Comparison of ENCODE assay signal across 1 cellular context in genomic region chr6:54310377-54311152, GRCh38.
TF ChIP-seq lines count a peak whose summit lies in the region.

No MANE protein-coding gene starts in this region.

TF ChIP-seq in K562, 482 proteins besides CTCF, POLR2A, EP300 and RAD21:
- TF ChIP-seq NFIX (CRISPR knock-in tag; IDR thresholded peaks at IDR 0.05; ENCODE audit: low read depth) = no peak
- no peak for TF ChIP-seq ZNF212 (CRISPR knock-in tag; IDR thresholded peaks at IDR 0.05)
- 0 out of 2 replicates have a peak, but pooled peaks have one; percentile 28 for TF ChIP-seq ZNF512 (tag; IDR thresholded peaks at IDR 0.05)
TF ChIP-seq in K562: peak in this region for 1.
